Comparison of ENCODE assay signal across 20 cellular contexts in genomic region chr4:24607338-24607737, GRCh38. TPM values are rescaled to one million over a fixed set of nuclear protein-coding genes. Genes with fewer than 3 reads are reported as not detected.
DNase-seq lines count a peak whose midpoint lies in the region; ATAC-seq and TF ChIP-seq lines count a peak whose summit lies in the region.
"Had no signal": no experiment of that assay in that cellular context is flagged by ENCODE, and none has a peak within 500 bp of the region (broad histone marks: within the 10 kb centered on the region; RNA-seq: fewer than 3 reads in every experiment).

No MANE protein-coding gene starts in this region.

- intact Hi-C loops in IMR-90 (cut with micrococcal nuclease) (no loop called here), sigmoid colon (cut with DNase I) (no loop called here)

- H4K91ac ChIP-seq in IMR-90 (ENCODE audit: insufficient read depth, low read depth, low read length): no peak overlapping the region

- H2BK5ac ChIP-seq in IMR-90 (ENCODE audit: low read depth, low read length, poor library complexity, severe bottlenecking): no peak overlapping the region

- H2BK20ac ChIP-seq in IMR-90 (ENCODE audit: low read depth, low read length): no peak overlapping the region

- CTCF ChIA-PET in IMR-90 (lab: Yijun Ruan, JAX): interaction anchor here (0.6 kb wide), 1 partner anchor 39 kb away, joined by 3 read pairs; no protein-coding TSS in a partner anchor

- no peaks in the 10 kb centered on the region for H3K27me3 ChIP-seq in IMR-90 (ENCODE audit: control insufficient read depth, insufficient read depth, low read length)
- H3K27me3 ChIP-seq in gastroesophageal sphincter: no peaks in the 10 kb centered on the region
- no peaks in the 10 kb centered on the region for H3K27me3 ChIP-seq in sigmoid colon

- no peak for TF ChIP-seq POLR2A in IMR-90 (IDR thresholded peaks at IDR 0.05; ENCODE audit: low read depth, low read length)
- TF ChIP-seq POLR2A in gastroesophageal sphincter (IDR thresholded peaks at IDR 0.05): no peak
- TF ChIP-seq POLR2A in sigmoid colon (IDR thresholded peaks at IDR 0.05): no peak

- H3K27ac ChIP-seq in IMR-90 (ENCODE audit: insufficient read depth, low read length) (no peak overlapping the region), gastroesophageal sphincter (no peak overlapping the region), sigmoid colon (no peak overlapping the region)
- H3K27ac ChIP-seq: 22Rv1 had no signal

- H3K4ac ChIP-seq in IMR-90 (ENCODE audit: low read depth, low read length): no peak overlapping the region

- no TSS peak for BruUV-seq in IMR-90 (replicated peaks; lab: Mats Ljungman, UMichigan)

- no peak overlapping the region for H4K5ac ChIP-seq in IMR-90 (ENCODE audit: low read depth, low read length)

- no peak overlapping the region for H2BK120ac ChIP-seq in IMR-90 (ENCODE audit: low read depth, low read length)

- H3K4me3 ChIP-seq in IMR-90 (ENCODE audit: insufficient read depth, low read depth, low read length): no peak overlapping the region
- no peak overlapping the region for H3K4me3 ChIP-seq in gastroesophageal sphincter
- H3K4me3 ChIP-seq in sigmoid colon: no peak overlapping the region

- H3K4me2 ChIP-seq in IMR-90 (ENCODE audit: low read depth, low read length): no peak overlapping the region

- no peaks in the 10 kb centered on the region for H3K9me3 ChIP-seq in IMR-90 (ENCODE audit: control insufficient read depth, insufficient read depth, low read length)
- H3K9me3 ChIP-seq in gastroesophageal sphincter: no peaks in the 10 kb centered on the region
- H3K9me3 ChIP-seq in sigmoid colon: no peaks in the 10 kb centered on the region
- H3K9me3 ChIP-seq: Caco-2 had no signal

- H3K56ac ChIP-seq in IMR-90 (ENCODE audit: extremely low read depth, insufficient read depth, low read length): no peak overlapping the region

- H3K36me3 ChIP-seq in IMR-90 (ENCODE audit: control insufficient read depth, insufficient read depth, low read length) (no peaks in the 10 kb centered on the region), gastroesophageal sphincter (no peaks in the 10 kb centered on the region), sigmoid colon (no peaks in the 10 kb centered on the region)

- H3K9me1 ChIP-seq in IMR-90 (ENCODE audit: insufficient read depth, low read length): no peaks in the 10 kb centered on the region; the same call in 1 of the 2 replicates

- no peak for TF ChIP-seq RAD21 in IMR-90 (IDR thresholded peaks at IDR 0.05; ENCODE audit: low read length)

- H3K4me1 ChIP-seq in IMR-90 (ENCODE audit: control insufficient read depth, insufficient read depth, low read length) (peaks cover 5% of the 10 kb centered on the region; the same call in 1 of the 2 replicates), gastroesophageal sphincter (no peaks in the 10 kb centered on the region), sigmoid colon (no peaks in the 10 kb centered on the region)
- H3K4me1 ChIP-seq: Caco-2 had no signal

- POLR2A ChIA-PET in IMR-90 (lab: Charles Lee; ENCODE audit: unreplicated experiment): no interaction called here

- no peak overlapping the region for H2AFZ ChIP-seq in IMR-90 (replicated peaks; ENCODE audit: low read length, poor library complexity)

- TF ChIP-seq CTCF in IMR-90 (conservative IDR thresholded peaks at IDR 0.05; ENCODE audit: low read depth, low read length): no peak
- no peak for TF ChIP-seq CTCF in gastroesophageal sphincter (IDR thresholded peaks at IDR 0.05)
- TF ChIP-seq CTCF in sigmoid colon (IDR thresholded peaks at IDR 0.05): no peak

- in situ Hi-C loops in IMR-90 (cut with MboI; ENCODE audit: low sequenced_read_pairs): no loop called here

- ATAC-seq in IMR-90 (ENCODE audit: low read depth) (peak; percentile 83), gastroesophageal sphincter (peak; percentile 72)
- ATAC-seq: HepG2 had no signal

- H2AK5ac ChIP-seq in IMR-90 (ENCODE audit: low read depth, low read length): no peak overlapping the region

- H3K18ac ChIP-seq in IMR-90 (ENCODE audit: low read depth, low read length): no peak overlapping the region

- TF ChIP-seq EP300 in gastroesophageal sphincter (IDR thresholded peaks at IDR 0.05) (no peak), sigmoid colon (IDR thresholded peaks at IDR 0.05) (no peak)

- dilution Hi-C loops in IMR-90 (cut with HindIII; ENCODE audit: low sequenced_read_pairs, unreplicated experiment): no loop called here

- peak; percentile 26 for DNase-seq in DMS53 (lab: John Stamatoyannopoulos, UW)
- DNase-seq in DMS53 treated with DMSO at 0.1 percent for 48 hours (lab: John Stamatoyannopoulos, UW; ENCODE audit: unreplicated experiment): no peak
- DNase-seq in IMR-90: peak; percentile 19
- peak; percentile 43 for DNase-seq in pons (ENCODE audit: low spot score)
- DNase-seq in cortex of kidney (lab: John Stamatoyannopoulos, UW): no peak
- DNase-seq in sigmoid colon: no peak
- DNase-seq in stimulated activated CD4-positive, alpha-beta T cell treated with anti-CD3 and anti-CD28 coated beads, Interleukin-4, amount 100 ng/mL, for 1 hour: no peak
- DNase-seq: Caco-2; CD4-positive, alpha-beta T cell; DMS153; EL; KG1; NCI-H1105 treated with DMSO at 0.1 percent for 48 hours; NCI-H1694; NCI-H510A; NCI-H748 treated with DMSO at 0.1 percent for 48 hours; SIG-M5 had no signal

- H2BK15ac ChIP-seq in IMR-90 (ENCODE audit: low read depth, low read length): no peak overlapping the region

- no peaks in the 10 kb centered on the region for H3K79me1 ChIP-seq in IMR-90 (ENCODE audit: low read depth in 1 of 2, low read length in 2 of 2)

- no peak overlapping the region for H3K14ac ChIP-seq in IMR-90 (replicated peaks; ENCODE audit: low read depth, low read length)

- H4K20me1 ChIP-seq in IMR-90 (ENCODE audit: insufficient read depth, low read length): no peaks in the 10 kb centered on the region

- no peak overlapping the region for H4K8ac ChIP-seq in IMR-90 (ENCODE audit: low read depth in 2 of 2, low read length in 2 of 2)

- no peak overlapping the region for H2AK9ac ChIP-seq in IMR-90 (replicated peaks; ENCODE audit: low read depth, low read length, poor library complexity)

- no peak overlapping the region for H3K23ac ChIP-seq in IMR-90 (ENCODE audit: low read depth, low read length)

- H3K9ac ChIP-seq in IMR-90 (ENCODE audit: low read depth, low read length): no peak overlapping the region

TF ChIP-seq in IMR-90, 13 proteins besides CTCF, POLR2A, EP300 and RAD21:
- TF ChIP-seq NFE2L2 (IDR thresholded peaks at IDR 0.05; ENCODE audit: low read depth, low read length) (no peak), MAFK (IDR thresholded peaks at IDR 0.05; ENCODE audit: low read depth, low read length) (no peak), MXI1 (IDR thresholded peaks at IDR 0.05; ENCODE audit: borderline replicate concordance, low read depth, low read length) (no peak), RFX5 (IDR thresholded peaks at IDR 0.05; ENCODE audit: low read depth, low read length) (no peak), CEBPB (IDR thresholded peaks at IDR 0.05; ENCODE audit: low read depth, low read length) (no peak), FOS (IDR thresholded peaks at IDR 0.05; ENCODE audit: low read depth, low read length) (no peak), CHD1 (IDR thresholded peaks at IDR 0.05; ENCODE audit: low read depth, low read length) (no peak), RCOR1 (IDR thresholded peaks at IDR 0.05; ENCODE audit: insufficient replicate concordance, low read length) (no peak)
- TF ChIP-seq, protein P1, sequence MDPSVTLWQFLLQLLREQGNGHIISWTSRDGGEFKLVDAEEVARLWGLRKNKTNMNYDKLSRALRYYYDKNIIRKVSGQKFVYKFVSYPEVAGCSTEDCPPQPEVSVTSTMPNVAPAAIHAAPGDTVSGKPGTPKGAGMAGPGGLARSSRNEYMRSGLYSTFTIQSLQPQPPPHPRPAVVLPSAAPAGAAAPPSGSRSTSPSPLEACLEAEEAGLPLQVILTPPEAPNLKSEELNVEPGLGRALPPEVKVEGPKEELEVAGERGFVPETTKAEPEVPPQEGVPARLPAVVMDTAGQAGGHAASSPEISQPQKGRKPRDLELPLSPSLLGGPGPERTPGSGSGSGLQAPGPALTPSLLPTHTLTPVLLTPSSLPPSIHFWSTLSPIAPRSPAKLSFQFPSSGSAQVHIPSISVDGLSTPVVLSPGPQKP (IDR thresholded peaks at IDR 0.05; ENCODE audit: borderline replicate concordance, low read depth, low read length): no peak
- TF ChIP-seq, protein P2, sequence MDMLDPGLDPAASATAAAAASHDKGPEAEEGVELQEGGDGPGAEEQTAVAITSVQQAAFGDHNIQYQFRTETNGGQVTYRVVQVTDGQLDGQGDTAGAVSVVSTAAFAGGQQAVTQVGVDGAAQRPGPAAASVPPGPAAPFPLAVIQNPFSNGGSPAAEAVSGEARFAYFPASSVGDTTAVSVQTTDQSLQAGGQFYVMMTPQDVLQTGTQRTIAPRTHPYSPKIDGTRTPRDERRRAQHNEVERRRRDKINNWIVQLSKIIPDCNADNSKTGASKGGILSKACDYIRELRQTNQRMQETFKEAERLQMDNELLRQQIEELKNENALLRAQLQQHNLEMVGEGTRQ (IDR thresholded peaks at IDR 0.05; ENCODE audit: low read depth, low read length): no peak

RNA-seq across cellular contexts. Expression of gene DHX15, which starts 23.0 kb away (rescaled TPM):
- 172 and 240 TPM in 2 replicates for total RNA-seq in IMR-90 (2012; rRNA removed)
- polyA plus RNA-seq in IMR-90 (2012; rRNA removed): 79.1 and 97.9 TPM in 2 replicates
- 14.3 and 22.6 TPM in 2 replicates for polyA plus RNA-seq in IMR-90 (2012; cell fraction: cytosol; rRNA removed)
- 29.8 and 220 TPM in 2 replicates for polyA plus RNA-seq in IMR-90 (2012; cell fraction: nucleus; rRNA removed; ENCODE audit: low replicate concordance)
- total RNA-seq in gastroesophageal sphincter: 100 to 1,000 TPM in 3 of 4 donors, 10 to 100 TPM in 1; 91.0 to 146 (median 118) TPM
- total RNA-seq in sigmoid colon: 100 to 1,000 TPM; 103 to 136 (median 113) TPM
- polyA plus RNA-seq in sigmoid colon: 10 to 100 TPM; 53.5 to 72.6 (median 72.6) TPM

Comparison
In these comparisons a context has a peak if more than half of its experiments do, and no peak if none do; other contexts are left out.
1. DNase-seq: peak in DMS53 (single experiment), IMR-90 (single experiment) and pons (single experiment); none in DMS53 treated with DMSO at 0.1 percent for 48 hours (single experiment), cortex of kidney (single experiment), sigmoid colon (single experiment) and stimulated activated CD4-positive, alpha-beta T cell treated with anti-CD3 and anti-CD28 coated beads, Interleukin-4, amount 100 ng/mL, for 1 hour (single experiment).